Comparison of ENCODE assay signal across 21 cellular contexts in the genomic region with DNA sequence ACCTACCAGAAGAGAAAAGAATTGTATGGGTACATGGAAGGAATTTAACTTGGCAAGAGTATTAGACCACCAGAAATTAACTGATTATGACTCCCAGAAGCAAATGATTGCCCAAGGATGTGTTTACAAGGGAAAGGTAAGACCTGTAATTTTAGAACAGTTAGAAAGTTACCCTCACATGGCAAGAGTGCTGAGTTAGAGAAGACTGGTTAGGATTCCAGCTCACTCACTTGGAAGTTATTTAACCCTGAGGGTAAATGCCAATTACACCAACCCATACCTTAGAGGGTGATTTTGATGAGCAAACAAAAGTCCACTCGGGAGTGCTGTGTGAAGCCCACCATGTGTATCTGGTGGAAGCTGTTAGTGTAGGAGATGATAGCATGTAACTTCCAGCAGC.
DNase-seq lines count a peak whose midpoint lies in the region; ATAC-seq, FAIRE-seq and TF ChIP-seq lines count a peak whose summit lies in the region.
"Had no signal": no experiment of that assay in that cellular context is flagged by ENCODE, and none has a peak within 500 bp of the region (broad histone marks: within the 10 kb centered on the region; RNA-seq: fewer than 3 reads in every experiment).

No MANE protein-coding gene starts in this region.

- H3K9ac ChIP-seq in mesendoderm (ENCODE audit: low read length), result no peak overlapping the region
- H3K9ac ChIP-seq: GM23248 had no signal

- no peak overlapping the region for H3K27ac Mint-ChIP-seq in HFFc6
- H3K27ac Mint-ChIP-seq: CD4-positive, CD25-positive, alpha-beta regulatory T cell had no signal

- no peak overlapping the region for H3K18ac ChIP-seq in mesendoderm (ENCODE audit: low read length)

- no peak for FAIRE-seq in bronchial epithelial cell (lab: Jason Lieb, UNC)
- FAIRE-seq: A204.1, G401.6, GM12891, GM19239 had no signal

- no peak overlapping the region for H3K56ac ChIP-seq in mesendoderm (ENCODE audit: low read length)

- no peak overlapping the region for H3K4me2 ChIP-seq in mesendoderm (ENCODE audit: low read length)

- no peak overlapping the region for H2BK15ac ChIP-seq in mesendoderm (replicated peaks; ENCODE audit: low read depth)

- H3K23ac ChIP-seq in mesendoderm (ENCODE audit: low read length), result no peak overlapping the region

- H3K36me3 ChIP-seq in bronchial epithelial cell (ENCODE audit: control insufficient read depth, insufficient read depth, low read length) (no peaks in the 10 kb centered on the region), mesendoderm (ENCODE audit: control insufficient read depth, insufficient read depth, low read length) (no peaks in the 10 kb centered on the region)
- H3K36me3 ChIP-seq: BE2C, HAP-1 had no signal

- H3K27me3 Mint-ChIP-seq in HFFc6 (ENCODE audit: insufficient read depth), result no peaks in the 10 kb centered on the region; the same call in 1 of the 2 replicates
- H3K27me3 Mint-ChIP-seq in activated T-cell treated with anti-CD3 and anti-CD28 coated beads, Interleukin-2, amount 50 U/mL, for 4 hours (ENCODE audit: low read depth), result peaks cover 8% of the 10 kb centered on the region
- H3K27me3 Mint-ChIP-seq: CD4-positive, CD25-positive, alpha-beta regulatory T cell had no signal

- DNase-seq in EH (ENCODE audit: low read depth) (peak; percentile 23), HFFc6 (peak; percentile 7), bronchial epithelial cell (ENCODE audit: low read depth) (peak; percentile 49), mesendoderm (peak; percentile 18), NCI-H2171 treated with DMSO at 0.1 percent for 48 hours (lab: John Stamatoyannopoulos, UW) (no peak), cerebellar cortex (ENCODE audit: low spot score) (no peak)
- DNase-seq in activated T-cell treated with anti-CD3 and anti-CD28 coated beads, Interleukin-2, amount 50 U/mL, for 4 hours, result no peak
- DNase-seq: ACHN; BE2C; C1 segment of cervical spinal cord; Caco-2; CD4-positive, CD25-positive, alpha-beta regulatory T cell; DMS153; DMS79; GM23248 had no signal

- H3K4me3 Mint-ChIP-seq in HFFc6, result no peak overlapping the region
- no peak overlapping the region for H3K4me3 Mint-ChIP-seq in activated T-cell treated with anti-CD3 and anti-CD28 coated beads, Interleukin-2, amount 50 U/mL, for 4 hours
- H3K4me3 Mint-ChIP-seq: CD4-positive, CD25-positive, alpha-beta regulatory T cell had no signal

- H2AK5ac ChIP-seq in mesendoderm (ENCODE audit: low read length), result no peak overlapping the region

- H3K79me1 ChIP-seq in mesendoderm (ENCODE audit: low read length), result no peaks in the 10 kb centered on the region

- H3K4me1 Mint-ChIP-seq in HFFc6 (ENCODE audit: low read depth), result peaks cover 18% of the 10 kb centered on the region
- H3K4me1 Mint-ChIP-seq in activated T-cell treated with anti-CD3 and anti-CD28 coated beads, Interleukin-2, amount 50 U/mL, for 4 hours (ENCODE audit: low read depth), result no peaks in the 10 kb centered on the region
- H3K4me1 Mint-ChIP-seq: CD4-positive, CD25-positive, alpha-beta regulatory T cell had no signal

- no peak overlapping the region for H2BK5ac ChIP-seq in mesendoderm (ENCODE audit: low read length)

- no peaks in the 10 kb centered on the region for H3K79me2 ChIP-seq in mesendoderm (ENCODE audit: control insufficient read depth, insufficient read depth, low read length)

- no CpG with 5 or more reads among the region's 1 CpG for WGBS in mesendoderm (ENCODE audit: extremely low coverage, insufficient coverage, low lambda C conversion rate)

- H3K36me3 Mint-ChIP-seq in HFFc6 (ENCODE audit: low read depth), result peaks cover 2% of the 10 kb centered on the region; the same call in 1 of the 2 replicates
- no peaks in the 10 kb centered on the region for H3K36me3 Mint-ChIP-seq in activated T-cell treated with anti-CD3 and anti-CD28 coated beads, Interleukin-2, amount 50 U/mL, for 4 hours (ENCODE audit: insufficient read depth)
- H3K36me3 Mint-ChIP-seq: CD4-positive, CD25-positive, alpha-beta regulatory T cell had no signal

- no peaks in the 10 kb centered on the region for H3K4me1 ChIP-seq in mesendoderm (ENCODE audit: control insufficient read depth, low read depth, low read length)
- H3K4me1 ChIP-seq: BE2C, Caco-2, HAP-1 had no signal

- H3K27me3 ChIP-seq in bronchial epithelial cell (ENCODE audit: control insufficient read depth, insufficient read depth, low read length) (no peaks in the 10 kb centered on the region), mesendoderm (ENCODE audit: insufficient read depth, low read length, poor library complexity) (no peaks in the 10 kb centered on the region)
- H3K27me3 ChIP-seq: BE2C had no signal

- H2BK120ac ChIP-seq in mesendoderm (ENCODE audit: low read depth, low read length), result no peak overlapping the region

- H3K4me3 ChIP-seq in bronchial epithelial cell (ENCODE audit: low read depth, low read length) (no peak overlapping the region), mesendoderm (ENCODE audit: low read length) (no peak overlapping the region)
- H3K4me3 ChIP-seq: GM23248, HAP-1 had no signal

- no peak for ATAC-seq in GM21381 (IDR thresholded peaks at IDR 0.05; ENCODE audit: unreplicated experiment)
- ATAC-seq in activated T-cell treated with anti-CD3 and anti-CD28 coated beads, Interleukin-2, amount 50 U/mL, for 4 hours, result no peak

- H4K5ac ChIP-seq in mesendoderm (ENCODE audit: low read length), result no peak overlapping the region

- no peak overlapping the region for H3K4ac ChIP-seq in mesendoderm (ENCODE audit: low read depth, low read length)

- no peak overlapping the region for H4K8ac ChIP-seq in mesendoderm (ENCODE audit: low read depth, low read length)

- TF ChIP-seq CTCF in HFFc6 (IDR thresholded peaks at IDR 0.05) (no peak), bronchial epithelial cell (IDR thresholded peaks at IDR 0.05; ENCODE audit: insufficient read depth, low read length, severe bottlenecking) (no peak)

- no peak overlapping the region for H3K27ac ChIP-seq in mesendoderm (ENCODE audit: low read depth, low read length)
- H3K27ac ChIP-seq: GM23248 had no signal

- no peaks in the 10 kb centered on the region for H3K9me3 Mint-ChIP-seq in HFFc6
- H3K9me3 Mint-ChIP-seq in activated T-cell treated with anti-CD3 and anti-CD28 coated beads, Interleukin-2, amount 50 U/mL, for 4 hours, result no peaks in the 10 kb centered on the region
- H3K9me3 Mint-ChIP-seq: CD4-positive, CD25-positive, alpha-beta regulatory T cell had no signal

Comparison
In these comparisons a context has a peak if more than half of its experiments do, and no peak if none do; other contexts are left out.
1. DNase-seq: peak in EH (single experiment), HFFc6 (single experiment), bronchial epithelial cell (single experiment) and mesendoderm (single experiment); none in NCI-H2171 treated with DMSO at 0.1 percent for 48 hours (single experiment), cerebellar cortex (single experiment) and activated T-cell treated with anti-CD3 and anti-CD28 coated beads, Interleukin-2, amount 50 U/mL, for 4 hours (single experiment).